Comparison of ENCODE assay signal across 8 cellular contexts in genomic region chr7:70829221-70830059, GRCh38.
DNase-seq lines count a peak whose midpoint lies in the region; ATAC-seq and TF ChIP-seq lines count a peak whose summit lies in the region.

No MANE protein-coding gene starts in this region.

- H3K27ac ChIP-seq in GM23338 (ENCODE audit: low read depth) (no peak overlapping the region), breast epithelium (no peak overlapping the region)

- ATAC-seq in GM23338 = peak; percentile 90
- ATAC-seq in HG03520 (IDR thresholded peaks at IDR 0.05; ENCODE audit: unreplicated experiment) = no peak

- peaks cover 13% of the 10 kb centered on the region for H3K27me3 Mint-ChIP-seq in GM23338 (ENCODE audit: insufficient read depth, low read depth, poor library complexity)

- no peak for TF ChIP-seq POLR2A in NB4 (IDR thresholded peaks at IDR 0.05; ENCODE audit: extremely low read depth, insufficient read length)
- TF ChIP-seq POLR2A in breast epithelium (IDR thresholded peaks at IDR 0.05) = no peak

- DNase-seq in DMS 273 (lab: John Stamatoyannopoulos, UW; ENCODE audit: unreplicated experiment) (peak; percentile 96), GM23338 (ENCODE audit: low spot score) (peak; percentile 84), NB4 (ENCODE audit: low read depth) (peak; percentile 66), UCSD-AML1 (lab: John Stamatoyannopoulos, UW; ENCODE audit: unreplicated experiment) (peak; percentile 8), breast epithelium (ENCODE audit: low spot score in 2 of 2) (peak; percentile 32 to 63), inferior parietal cortex (ENCODE audit: extremely low spot score) (peak; percentile 78)
- DNase-seq in stimulated activated CD4-positive, alpha-beta T cell treated with anti-CD3 and anti-CD28 coated beads, Interleukin-12 subunit alpha, Interleukin-12 subunit beta, amount 100 ng/mL, for 4 hours = peak; percentile 40

- H3K36me3 ChIP-seq in GM23338 (ENCODE audit: insufficient read depth) (no peaks in the 10 kb centered on the region), breast epithelium (no peaks in the 10 kb centered on the region)

- H3K4me3 ChIP-seq in GM23338 (peak overlapping the region; percentile 16; the same call in 1 of the 2 replicates), NB4 (ENCODE audit: low read depth, low read length) (no peak overlapping the region), breast epithelium (peak overlapping the region in 2 of 3 donors; percentile 4 to 51)

- no peak overlapping the region for H3K27ac Mint-ChIP-seq in GM23338

- no peaks in the 10 kb centered on the region for H3K9me2 ChIP-seq in GM23338 (ENCODE audit: insufficient read depth)

- peak overlapping the region; percentile 41 for H3K4me2 ChIP-seq in GM23338

- intact Hi-C loops in breast epithelium (cut with DNase I; ENCODE audit: low total_unique reads) = no loop called here

- H2AFZ ChIP-seq in GM23338 = peak overlapping the region; percentile 90

- H3K9me3 Mint-ChIP-seq in GM23338 = peaks cover under 1% of the 10 kb centered on the region; the same call in 2 of the 3 replicates

- no peaks in the 10 kb centered on the region for H4K20me1 ChIP-seq in GM23338 (replicated peaks; ENCODE audit: insufficient read depth)

- H3K4me3 Mint-ChIP-seq in GM23338 = peak overlapping the region; percentile 18; the same call in 2 of the 3 replicates

- H3K4me1 Mint-ChIP-seq in GM23338 = peaks cover 13% of the 10 kb centered on the region

- H3K4me1 ChIP-seq in GM23338 (ENCODE audit: insufficient read depth) (peaks cover 9% of the 10 kb centered on the region), breast epithelium (peaks cover 0 to 5% of the 10 kb centered on the region in 2 donors)

- no peaks in the 10 kb centered on the region for H3K9me3 ChIP-seq in breast epithelium

- TF ChIP-seq CTCF in GM23338 (conservative IDR thresholded peaks at IDR 0.05; ENCODE audit: low read depth in 2 of 2) = peak; percentile 70 to 78
- TF ChIP-seq CTCF in NB4 (IDR thresholded peaks at IDR 0.05; ENCODE audit: low read depth, low read length) = peak; percentile 91
- TF ChIP-seq CTCF in breast epithelium (IDR thresholded peaks at IDR 0.05) = peak; percentile 59 to 84 (median 66)

- no peaks in the 10 kb centered on the region for H3K79me2 ChIP-seq in GM23338 (replicated peaks; ENCODE audit: insufficient read depth)

- no peaks in the 10 kb centered on the region for H3K27me3 ChIP-seq in GM23338 (ENCODE audit: insufficient read depth)
- H3K27me3 ChIP-seq in breast epithelium = peaks cover 0 to 7% of the 10 kb centered on the region in 2 donors

- no peaks in the 10 kb centered on the region for H3F3A ChIP-seq in GM23338 (replicated peaks; ENCODE audit: low read depth)

- H3K36me3 Mint-ChIP-seq in GM23338 (ENCODE audit: low read depth) = peaks cover under 1% of the 10 kb centered on the region; the same call in 2 of the 3 replicates

TF ChIP-seq in GM23338, 12 proteins besides CTCF, POLR2A, EP300 and RAD21 (continues in another document):
- no peak for TF ChIP-seq CREB1 (CRISPR knock-in tag; IDR thresholded peaks at IDR 0.05; ENCODE audit: low read depth)
- no peak for TF ChIP-seq JUNB (IDR thresholded peaks at IDR 0.05; ENCODE audit: unreplicated experiment)
- no peak for TF ChIP-seq EZH2 (IDR thresholded peaks at IDR 0.05; ENCODE audit: low read depth, unreplicated experiment)
- TF ChIP-seq ZNF462 (CRISPR knock-in tag; IDR thresholded peaks at IDR 0.05) = no peak
- TF ChIP-seq ZNF114 (CRISPR knock-in tag; IDR thresholded peaks at IDR 0.05) = no peak
- no peak for TF ChIP-seq POLR2AphosphoS5 (IDR thresholded peaks at IDR 0.05; ENCODE audit: low read depth)
- TF ChIP-seq EZH2phosphoT487 (IDR thresholded peaks at IDR 0.05; ENCODE audit: unreplicated experiment) = no peak
- TF ChIP-seq REST (IDR thresholded peaks at IDR 0.05; ENCODE audit: unreplicated experiment) = no peak
- no peak for TF ChIP-seq ZNF331 (CRISPR knock-in tag; IDR thresholded peaks at IDR 0.05; ENCODE audit: low read depth)
- TF ChIP-seq NANOG (IDR thresholded peaks at IDR 0.05; ENCODE audit: borderline replicate concordance) = no peak
- TF ChIP-seq STAT1 (IDR thresholded peaks at IDR 0.05; ENCODE audit: unreplicated experiment) = no peak

Comparison
In these comparisons a context has a peak if more than half of its experiments do, and no peak if none do; other contexts are left out.
1. DNase-seq: peak in every context shown above with its lines; median percentile 96 in DMS 273; 84 in GM23338; 78 in inferior parietal cortex; 66 in NB4; 48 in breast epithelium; 40 in stimulated activated CD4-positive, alpha-beta T cell treated with anti-CD3 and anti-CD28 coated beads, Interleukin-12 subunit alpha, Interleukin-12 subunit beta, amount 100 ng/mL, for 4 hours; 8 in UCSD-AML1.